ENCODE assay signal across 1 cellular context in genomic region chr17:59684967-59685366, GRCh38.
A peak's percentile ranks its signal among the peaks of the same experiment; 100 is the strongest.
TF ChIP-seq lines count a peak whose summit lies in the region.

No MANE protein-coding gene starts in this region.

TF ChIP-seq in K562, 482 proteins besides CTCF, POLR2A, EP300 and RAD21 (continued from another document and continues in another):
- TF ChIP-seq CTCFL (IDR thresholded peaks at IDR 0.05; ENCODE audit: borderline replicate concordance, insufficient read depth, low read depth, low read length, poor library complexity, severe bottlenecking) = no peak
- no peak for TF ChIP-seq ELK1 (CRISPR knock-in tag; IDR thresholded peaks at IDR 0.05)
- TF ChIP-seq ZKSCAN8 (CRISPR knock-in tag; IDR thresholded peaks at IDR 0.05) = 0 out of 2 replicates have a peak, but pooled peaks have one; percentile 73
- TF ChIP-seq NR3C1 (CRISPR knock-in tag; IDR thresholded peaks at IDR 0.05) = no peak
- no peak for TF ChIP-seq ATF2 (CRISPR knock-in tag; IDR thresholded peaks at IDR 0.05)
- TF ChIP-seq FOXJ2 (tag; IDR thresholded peaks at IDR 0.05) = peak; percentile 52; the same call in 1 of the 2 replicates
- TF ChIP-seq CHD7 (IDR thresholded peaks at IDR 0.05; ENCODE audit: low read depth, low read length) = no peak
- no peak for TF ChIP-seq NCOA4 (IDR thresholded peaks at IDR 0.05; ENCODE audit: partially characterized antibody)
- TF ChIP-seq KLF6 (CRISPR knock-in tag; IDR thresholded peaks at IDR 0.05; ENCODE audit: borderline replicate concordance) = no peak
- peak in 1 of 3 experiments; percentile 83; a peak in 2 of 6 replicates for TF ChIP-seq ZBTB11 (CRISPR knock-in tag; IDR thresholded peaks at IDR 0.05)
- no peak for TF ChIP-seq MECOM (CRISPR knock-in tag; IDR thresholded peaks at IDR 0.05)
- no peak for TF ChIP-seq ZNF12 (CRISPR knock-in tag; IDR thresholded peaks at IDR 0.05)
- TF ChIP-seq TBP (optimal IDR thresholded peaks at IDR 0.05; ENCODE audit: low read depth, low read length) = no peak
- no peak for TF ChIP-seq ILF3 (IDR thresholded peaks at IDR 0.05; ENCODE audit: borderline replicate concordance)
- no peak for TF ChIP-seq ETV6 (IDR thresholded peaks at IDR 0.05; ENCODE audit: borderline replicate concordance in 1 of 2, low read depth in 2 of 2, low read length in 1 of 2)
- TF ChIP-seq ETV6 (CRISPR knock-in tag; IDR thresholded peaks at IDR 0.05; ENCODE audit: borderline replicate concordance) = no peak
- peak; percentile 36; the same call in 1 of the 2 replicates for TF ChIP-seq ATF3 (IDR thresholded peaks at IDR 0.05)
- no peak for TF ChIP-seq ATF3 (CRISPR knock-in tag; conservative IDR thresholded peaks at IDR 0.05)
- no peak for TF ChIP-seq CSDE1 (IDR thresholded peaks at IDR 0.05)
- TF ChIP-seq NR4A1 (CRISPR knock-in tag; IDR thresholded peaks at IDR 0.05) = no peak
- no peak for TF ChIP-seq NR4A1 (tag; IDR thresholded peaks at IDR 0.05)
- no peak for TF ChIP-seq ARHGAP35 (IDR thresholded peaks at IDR 0.05; ENCODE audit: partially characterized antibody)
- no peak for TF ChIP-seq YBX1 (IDR thresholded peaks at IDR 0.05)
- peak; percentile 80 for TF ChIP-seq LEF1 (IDR thresholded peaks at IDR 0.05)
- no peak for TF ChIP-seq E2F4 (CRISPR knock-in tag; IDR thresholded peaks at IDR 0.05; ENCODE audit: low read depth)
- TF ChIP-seq ZZZ3 (IDR thresholded peaks at IDR 0.05) = no peak
- no peak for TF ChIP-seq TFAM (CRISPR knock-in tag; conservative IDR thresholded peaks at IDR 0.05)
- TF ChIP-seq SIN3B (IDR thresholded peaks at IDR 0.05; ENCODE audit: low read depth) = no peak
- TF ChIP-seq PRDM10 (IDR thresholded peaks at IDR 0.05; ENCODE audit: partially characterized antibody) = peak; percentile 11
- TF ChIP-seq ZNF583 (CRISPR knock-in tag; IDR thresholded peaks at IDR 0.05) = no peak
- TF ChIP-seq MCM3 (IDR thresholded peaks at IDR 0.05) = no peak
- no peak for TF ChIP-seq ZNF282 (CRISPR knock-in tag; IDR thresholded peaks at IDR 0.05)
